ENCODE assay signal across 8 cellular contexts in the genomic region with DNA sequence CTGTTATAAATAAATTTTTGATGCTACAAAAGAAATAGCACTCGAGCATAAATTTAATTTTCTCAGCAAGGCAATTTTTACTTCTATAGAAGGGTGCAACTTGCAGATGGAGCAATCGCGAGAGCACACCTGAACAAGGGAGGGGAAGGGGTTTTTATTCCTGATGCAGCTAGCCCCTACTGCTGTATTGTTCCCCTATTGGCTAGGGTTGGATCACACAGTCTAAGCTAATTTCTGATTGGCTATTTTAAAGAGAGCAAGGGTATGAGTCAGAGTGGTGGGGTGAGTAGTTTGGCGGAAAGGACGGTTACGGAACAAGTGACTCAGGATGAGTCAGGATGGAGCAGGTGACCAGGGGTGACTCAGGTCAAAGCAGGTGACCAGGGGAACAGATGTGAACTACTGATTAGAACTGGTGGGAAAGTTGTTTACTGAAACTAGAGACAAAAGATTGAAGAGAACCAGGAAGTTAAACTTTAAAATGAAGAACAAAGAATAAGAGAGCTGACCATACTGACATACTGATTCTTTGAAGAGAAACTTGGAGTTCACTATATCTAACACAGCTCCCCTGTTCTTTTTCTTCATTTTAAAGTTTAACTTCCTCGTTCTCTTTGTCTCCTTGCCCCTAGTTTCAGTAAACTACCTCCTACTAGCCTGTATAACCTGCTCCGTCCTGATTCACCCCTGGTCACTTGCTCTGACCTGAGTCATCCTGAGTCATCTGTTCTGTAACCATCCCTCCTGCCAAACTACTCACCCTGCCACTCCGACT.
DNase-seq lines count a peak whose midpoint lies in the region; ATAC-seq, FAIRE-seq and TF ChIP-seq lines count a peak whose summit lies in the region.
"Not testable (repeated sequence)": the region's sequence is repeated elsewhere in the genome, so short reads cannot be mapped to it uniquely, and the experiment has no call there.

No MANE protein-coding gene starts in this region.

- H3K9me3 ChIP-seq in mammary epithelial cell (replicated peaks; ENCODE audit: insufficient read depth, low read length) = peaks cover 39% of the 10 kb centered on the region

- H3K4me1 Mint-ChIP-seq in activated CD8-positive, alpha-beta T cell treated with anti-CD3 and anti-CD28 coated beads for 36 hours (ENCODE audit: low read depth); stimulated activated naive CD8-positive, alpha-beta T cell treated with anti-CD3 and anti-CD28 coated beads, Interleukin-15, Interleukin-2, amounts not matched to agents 100 ng/mL and 50 ng/mL, for 24 hours (ENCODE audit: low read depth): not testable (repeated sequence)

- intact Hi-C loops in activated CD8-positive, alpha-beta T cell treated with anti-CD3 and anti-CD28 coated beads for 36 hours (cut with micrococcal nuclease); mammary epithelial cell (cut with micrococcal nuclease): not testable (repeated sequence)

- peak overlapping the region; percentile 89 for H3K27ac ChIP-seq in mammary epithelial cell (ENCODE audit: insufficient read depth, low read depth, low read length)

- not testable (repeated sequence) for TF ChIP-seq CTCF in activated CD8-positive, alpha-beta T cell treated with anti-CD3 and anti-CD28 coated beads for 36 hours (IDR thresholded peaks at IDR 0.05); mammary epithelial cell (conservative IDR thresholded peaks at IDR 0.05 in 1 of 2, IDR thresholded peaks at IDR 0.05 in 1 of 2; ENCODE audit: extremely low read depth in 1 of 2, insufficient read depth in 1 of 2, low read depth in 1 of 2, low read length in 2 of 2); fibroblast of pulmonary artery (IDR thresholded peaks at IDR 0.05; ENCODE audit: low read length, missing control alignments)

- in situ Hi-C loops in mammary epithelial cell (cut with MboI; ENCODE audit: low sequenced_read_pairs in 2 of 2) = loop anchor here (25.0 kb wide), 1 partner anchor 259 kb away; the partner anchor contains the start of gene SLC25A51 (in 2 of the 2)

- H3K4me3 ChIP-seq in mammary epithelial cell (replicated peaks in 1 of 3; ENCODE audit: insufficient read depth in 1 of 3, low read depth in 2 of 3, low read length in 3 of 3); fibroblast of pulmonary artery (replicated peaks; ENCODE audit: low read depth, low read length): not testable (repeated sequence)

- not testable (repeated sequence) for H2AFZ ChIP-seq in mammary epithelial cell (ENCODE audit: low read depth, low read length)

- H3K9me3 Mint-ChIP-seq in activated CD8-positive, alpha-beta T cell treated with anti-CD3 and anti-CD28 coated beads for 36 hours = peaks cover 21% of the 10 kb centered on the region
- peaks cover 22% of the 10 kb centered on the region for H3K9me3 Mint-ChIP-seq in stimulated activated naive CD8-positive, alpha-beta T cell treated with anti-CD3 and anti-CD28 coated beads, Interleukin-15, Interleukin-2, amounts not matched to agents 100 ng/mL and 50 ng/mL, for 24 hours

- H3K4me2 ChIP-seq in mammary epithelial cell (ENCODE audit: insufficient read depth, low read depth, low read length) = not testable (repeated sequence)

- not testable (repeated sequence) for BruUV-seq in mammary epithelial cell (replicated peaks; lab: Mats Ljungman, UMichigan)

- H3K36me3 Mint-ChIP-seq in activated CD8-positive, alpha-beta T cell treated with anti-CD3 and anti-CD28 coated beads for 36 hours (ENCODE audit: low read depth); stimulated activated naive CD8-positive, alpha-beta T cell treated with anti-CD3 and anti-CD28 coated beads, Interleukin-15, Interleukin-2, amounts not matched to agents 100 ng/mL and 50 ng/mL, for 24 hours (ENCODE audit: low read depth): not testable (repeated sequence)

- 34% methylated on average over 9 of the region's 9 CpGs for WGBS in mammary epithelial cell (ENCODE audit: low coverage, missing lambda C conversion rate)

- H3K27ac Mint-ChIP-seq in activated CD8-positive, alpha-beta T cell treated with anti-CD3 and anti-CD28 coated beads for 36 hours = peak overlapping the region; percentile 25
- H3K27ac Mint-ChIP-seq in stimulated activated naive CD8-positive, alpha-beta T cell treated with anti-CD3 and anti-CD28 coated beads, Interleukin-15, Interleukin-2, amounts not matched to agents 100 ng/mL and 50 ng/mL, for 24 hours = peak overlapping the region; percentile 38

- dilution Hi-C loops in mammary epithelial cell (cut with HindIII; ENCODE audit: low sequenced_read_pairs) = not testable (repeated sequence)

- not testable (repeated sequence) for H3K9ac ChIP-seq in mammary epithelial cell (ENCODE audit: insufficient read depth, low read length)

- peak; percentile 80 for DNase-seq in DMS53 treated with DMSO at 0.1 percent for 48 hours (lab: John Stamatoyannopoulos, UW; ENCODE audit: unreplicated experiment)
- peak; percentile 73 for DNase-seq in HPDE6-E6E7 (ENCODE audit: extremely low spot score)
- peak; percentile 94 for DNase-seq in RCC 7860 (ENCODE audit: low spot score)
- DNase-seq in activated CD8-positive, alpha-beta T cell treated with anti-CD3 and anti-CD28 coated beads for 36 hours = peak; percentile 44
- DNase-seq in mammary epithelial cell = peak; percentile 88
- DNase-seq in fibroblast of pulmonary artery (ENCODE audit: low read depth) = peak; percentile 4
- peak; percentile 45 for DNase-seq in mucosa of gallbladder (ENCODE audit: low spot score)

- FAIRE-seq in RCC 7860 (lab: Jason Lieb, UNC) = peak; percentile 91

- ATAC-seq in activated CD8-positive, alpha-beta T cell treated with anti-CD3 and anti-CD28 coated beads for 36 hours = not testable (repeated sequence)

- H3K4me1 ChIP-seq in mammary epithelial cell (ENCODE audit: insufficient read depth, low read length) = not testable (repeated sequence)

- not testable (repeated sequence) for H3K27me3 ChIP-seq in mammary epithelial cell (ENCODE audit: insufficient read depth, low read length)

- not testable (repeated sequence) for H4K20me1 ChIP-seq in mammary epithelial cell (ENCODE audit: insufficient read depth, low read length)

- not testable (repeated sequence) for H3K4me3 Mint-ChIP-seq in activated CD8-positive, alpha-beta T cell treated with anti-CD3 and anti-CD28 coated beads for 36 hours; stimulated activated naive CD8-positive, alpha-beta T cell treated with anti-CD3 and anti-CD28 coated beads, Interleukin-15, Interleukin-2, amounts not matched to agents 100 ng/mL and 50 ng/mL, for 24 hours

- H3K36me3 ChIP-seq in mammary epithelial cell (ENCODE audit: insufficient read depth, low read length) = not testable (repeated sequence)

- not testable (repeated sequence) for H3K27me3 Mint-ChIP-seq in activated CD8-positive, alpha-beta T cell treated with anti-CD3 and anti-CD28 coated beads for 36 hours
- H3K27me3 Mint-ChIP-seq in stimulated activated naive CD8-positive, alpha-beta T cell treated with anti-CD3 and anti-CD28 coated beads, Interleukin-15, Interleukin-2, amounts not matched to agents 100 ng/mL and 50 ng/mL, for 24 hours = peaks cover 12% of the 10 kb centered on the region

- CTCF ChIA-PET in activated CD8-positive, alpha-beta T cell treated with anti-CD3 and anti-CD28 coated beads for 36 hours (lab: Charles Lee) = interaction anchor here (1.2 to 4.6 kb wide), 2 partner anchors 11 to 16 kb away, joined by 3 to 35 read pairs; no protein-coding TSS in a partner anchor
- CTCF ChIA-PET in mammary epithelial cell (lab: Charles Lee; ENCODE audit: low non-redundant PET) = not testable (repeated sequence)

- POLR2A ChIA-PET in activated CD8-positive, alpha-beta T cell treated with anti-CD3 and anti-CD28 coated beads for 36 hours (lab: Charles Lee) = interaction anchor here (0.6 kb wide), 1 partner anchor 48 kb away, joined by 3 read pairs; no protein-coding TSS in a partner anchor

- not testable (repeated sequence) for H3K79me2 ChIP-seq in mammary epithelial cell (ENCODE audit: insufficient read depth, low read length)

Comparison
In these comparisons a context has a peak if more than half of its experiments do, and no peak if none do; other contexts are left out.
1. DNase-seq: peak in every context shown above with its lines; median percentile 94 in RCC 7860; 88 in mammary epithelial cell; 80 in DMS53 treated with DMSO at 0.1 percent for 48 hours; 73 in HPDE6-E6E7; 45 in mucosa of gallbladder; 44 in activated CD8-positive, alpha-beta T cell treated with anti-CD3 and anti-CD28 coated beads for 36 hours; 4 in fibroblast of pulmonary artery.